Comparison of ENCODE assay signal across 8 cellular contexts in the genomic region with DNA sequence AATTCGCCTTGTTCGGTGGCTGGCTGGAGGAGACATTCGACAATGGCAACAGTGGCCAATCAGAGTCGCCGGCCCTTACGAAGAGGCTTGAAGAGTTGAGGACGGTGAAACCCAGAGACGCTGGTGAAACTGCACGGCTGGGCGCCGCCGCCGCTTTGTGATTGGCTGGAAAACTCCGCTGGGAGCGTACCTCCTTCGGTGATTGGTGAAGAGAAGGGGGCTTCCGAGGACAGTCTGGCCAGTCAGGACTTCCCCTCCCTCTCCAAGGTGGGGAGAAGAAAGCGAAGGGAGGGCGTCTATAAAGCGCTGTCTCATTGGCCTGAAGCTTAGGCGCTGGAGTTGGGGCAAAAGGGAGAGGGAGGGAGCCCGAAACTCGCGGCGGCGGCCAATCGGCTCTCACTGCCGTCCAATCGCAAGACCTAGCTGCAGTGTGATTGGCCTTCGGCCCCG. TPM values are rescaled to one million over a fixed set of nuclear protein-coding genes. Genes with fewer than 3 reads are reported as not detected.
DNase-seq lines count a peak whose midpoint lies in the region; ATAC-seq and TF ChIP-seq lines count a peak whose summit lies in the region.

No MANE protein-coding gene starts in this region.

- peaks cover 10 to 46% of the 10 kb centered on the region in 2 donors for H3K4me1 ChIP-seq in left lung

- H3K9me3 ChIP-seq in left lung, result no peaks in the 10 kb centered on the region

- peak overlapping the region; percentile 100 for H3K27ac ChIP-seq in left lung

- peak overlapping the region; percentile 75 to 89 for H3K4me3 ChIP-seq in left lung

- DNase-seq in AG20443 (ENCODE audit: low spot score) (peak; percentile 94), NCI-H1930 (lab: John Stamatoyannopoulos, UW) (peak; percentile 99 to 100), T-helper 9 cell (peak; percentile 87), dermis microvascular lymphatic vessel endothelial cell (ENCODE audit: low read depth in 2 of 2) (peak; percentile 100), left lung (peak; percentile 98 to 99)
- peak; percentile 97 for DNase-seq in stimulated activated CD8-positive, alpha-beta memory T cell treated with anti-CD3 and anti-CD28 coated beads, Interleukin-12 subunit alpha, Interleukin-12 subunit beta, amount 100 ng/mL, for 4 hours (ENCODE audit: low read depth)

- TF ChIP-seq CTCF in left lung (IDR thresholded peaks at IDR 0.05), result no peak

- ATAC-seq in GM18519 (IDR thresholded peaks at IDR 0.05; ENCODE audit: low FRiP score, unreplicated experiment) (peak; percentile 61), HG03039 (IDR thresholded peaks at IDR 0.05; ENCODE audit: unreplicated experiment) (peak; percentile 58), left lung (peak; percentile 84)

- H3K27me3 ChIP-seq in left lung, result no peaks in the 10 kb centered on the region

- H3K36me3 ChIP-seq in left lung, result no peaks in the 10 kb centered on the region

- intact Hi-C loops in left lung (cut with DNase I), result no loop called here

RNA-seq across cellular contexts. Expression of a gene that starts 0.6 kb away (rescaled TPM):
- 28.1 and 39.4 TPM in 2 replicates for total RNA-seq in dermis microvascular lymphatic vessel endothelial cell
- 10 to 100 TPM; 42.0 to 53.0 TPM for total RNA-seq in left lung

Comparison
In these comparisons a context has a peak if more than half of its experiments do, and no peak if none do; other contexts are left out.
1. Peak in every context shown above with its lines: DNase-seq, ATAC-seq, H3K4me3 ChIP-seq and H3K27ac ChIP-seq.